In genomic region chr11:65448418-65449196, GRCh38 we compare ENCODE assay signal across 10 cellular contexts. TPM values are rescaled to one million over a fixed set of nuclear protein-coding genes. Genes with fewer than 3 reads are reported as not detected.
DNase-seq lines count a peak whose midpoint lies in the region; ATAC-seq and TF ChIP-seq lines count a peak whose summit lies in the region.
"Had no signal": no experiment of that assay in that cellular context is flagged by ENCODE, and none has a peak within 500 bp of the region (broad histone marks: within the 10 kb centered on the region; RNA-seq: fewer than 3 reads in every experiment).

No MANE protein-coding gene starts in this region.

- H3K9me3 Mint-ChIP-seq in HFFc6, result peaks cover 74% of the 10 kb centered on the region
- no peaks in the 10 kb centered on the region for H3K9me3 Mint-ChIP-seq in activated T-helper 17 cell treated with anti-CD3 and anti-CD28 coated beads, Interleukin-2, amount 50 U/mL, for 72 hours
- no peaks in the 10 kb centered on the region for H3K9me3 Mint-ChIP-seq in stimulated activated effector memory CD8-positive, alpha-beta T cell treated with anti-CD3 and anti-CD28 coated beads, Interleukin-12 subunit alpha, Interleukin-12 subunit beta, amount 100 ng/mL, for 72 hours

- H3K4me3 Mint-ChIP-seq in HFFc6, result peak overlapping the region; percentile 68
- H3K4me3 Mint-ChIP-seq in activated T-helper 17 cell treated with anti-CD3 and anti-CD28 coated beads, Interleukin-2, amount 50 U/mL, for 72 hours, result no peak overlapping the region
- no peak overlapping the region for H3K4me3 Mint-ChIP-seq in stimulated activated effector memory CD8-positive, alpha-beta T cell treated with anti-CD3 and anti-CD28 coated beads, Interleukin-12 subunit alpha, Interleukin-12 subunit beta, amount 100 ng/mL, for 72 hours
- H3K4me3 Mint-ChIP-seq: brain had no signal

- intact Hi-C loops in left cardiac atrium (cut with DNase I), result no loop called here

- H3K27ac Mint-ChIP-seq in HFFc6, result peak overlapping the region; percentile 82
- H3K27ac Mint-ChIP-seq in activated T-helper 17 cell treated with anti-CD3 and anti-CD28 coated beads, Interleukin-2, amount 50 U/mL, for 72 hours, result peak overlapping the region; percentile 92
- H3K27ac Mint-ChIP-seq in stimulated activated effector memory CD8-positive, alpha-beta T cell treated with anti-CD3 and anti-CD28 coated beads, Interleukin-12 subunit alpha, Interleukin-12 subunit beta, amount 100 ng/mL, for 72 hours, result peak overlapping the region; percentile 84

- DNase-seq in HFFc6 (peak; percentile 58), left cardiac atrium (no peak), ureter (ENCODE audit: low spot score) (no peak)
- no peak for DNase-seq in stimulated activated effector memory CD8-positive, alpha-beta T cell treated with anti-CD3 and anti-CD28 coated beads, Interleukin-12 subunit alpha, Interleukin-12 subunit beta, amount 100 ng/mL, for 72 hours (ENCODE audit: low spot score in 2 of 2)
- DNase-seq in activated CD4-positive, alpha-beta T cell treated with anti-CD3 and anti-CD28 coated beads for 1 hour, result no peak
- DNase-seq: NCI-H526 treated with DMSO at 0.1 percent for 48 hours had no signal

- peaks cover 87% of the 10 kb centered on the region for H3K27me3 Mint-ChIP-seq in HFFc6 (ENCODE audit: insufficient read depth)
- H3K27me3 Mint-ChIP-seq in activated T-helper 17 cell treated with anti-CD3 and anti-CD28 coated beads, Interleukin-2, amount 50 U/mL, for 72 hours, result no peaks in the 10 kb centered on the region
- H3K27me3 Mint-ChIP-seq: brain had no signal

- ATAC-seq in activated T-helper 17 cell treated with anti-CD3 and anti-CD28 coated beads, Interleukin-2, amount 50 U/mL, for 72 hours (replicated peaks), result peak; percentile 10
- ATAC-seq in left cardiac atrium (peak; percentile 4 to 5), GM18858 (IDR thresholded peaks at IDR 0.05; ENCODE audit: unreplicated experiment) (no peak), HG03025 (IDR thresholded peaks at IDR 0.05; ENCODE audit: low FRiP score, unreplicated experiment) (no peak)
- peak; percentile 38 for ATAC-seq in stimulated activated effector memory CD8-positive, alpha-beta T cell treated with anti-CD3 and anti-CD28 coated beads, Interleukin-12 subunit alpha, Interleukin-12 subunit beta, amount 100 ng/mL, for 72 hours

- H3K36me3 Mint-ChIP-seq in HFFc6 (ENCODE audit: low read depth), result peaks cover 54% of the 10 kb centered on the region
- H3K36me3 Mint-ChIP-seq in activated T-helper 17 cell treated with anti-CD3 and anti-CD28 coated beads, Interleukin-2, amount 50 U/mL, for 72 hours (ENCODE audit: low read depth), result peaks cover 31% of the 10 kb centered on the region
- H3K36me3 Mint-ChIP-seq in stimulated activated effector memory CD8-positive, alpha-beta T cell treated with anti-CD3 and anti-CD28 coated beads, Interleukin-12 subunit alpha, Interleukin-12 subunit beta, amount 100 ng/mL, for 72 hours, result peaks cover 48% of the 10 kb centered on the region

- TF ChIP-seq CTCF in HFFc6 (IDR thresholded peaks at IDR 0.05), result no peak; the same call in 1 of the 2 replicates

- H3K4me1 Mint-ChIP-seq in HFFc6 (ENCODE audit: low read depth), result peaks cover 71% of the 10 kb centered on the region
- H3K4me1 Mint-ChIP-seq in activated T-helper 17 cell treated with anti-CD3 and anti-CD28 coated beads, Interleukin-2, amount 50 U/mL, for 72 hours, result peaks cover 14% of the 10 kb centered on the region
- peaks cover 39% of the 10 kb centered on the region for H3K4me1 Mint-ChIP-seq in stimulated activated effector memory CD8-positive, alpha-beta T cell treated with anti-CD3 and anti-CD28 coated beads, Interleukin-12 subunit alpha, Interleukin-12 subunit beta, amount 100 ng/mL, for 72 hours

RNA-seq across cellular contexts. Expression of gene NEAT1, which starts 26.0 kb away (rescaled TPM):
- 100 to 1,000 TPM; 185 to 250 (median 213) TPM for total RNA-seq in HFFc6 (2021; fragmentation: NEBNext Ultra II Directional; extraction: Animal tissue kit (Norgen Biotek cat#: 25700))
- 1,000 to 10,000 TPM in 1 of 2 donors, 100 to 1,000 TPM in 1; 823 to 2,912 TPM for total RNA-seq in activated T-helper 17 cell treated with anti-CD3 and anti-CD28 coated beads, Interleukin-2, amount 50 U/mL, for 72 hours
- 100 to 1,000 TPM; 405 to 657 TPM for total RNA-seq in left cardiac atrium
- 1,155 TPM for total RNA-seq in ureter

RNA-seq across cellular contexts. Expression of gene MALAT1, which starts 50.2 kb away (rescaled TPM):
- total RNA-seq in HFFc6 (2021; fragmentation: NEBNext Ultra II Directional; extraction: Animal tissue kit (Norgen Biotek cat#: 25700)), result 1,000 to 10,000 TPM; 3,136 to 4,087 (median 3,570) TPM
- total RNA-seq in activated T-helper 17 cell treated with anti-CD3 and anti-CD28 coated beads, Interleukin-2, amount 50 U/mL, for 72 hours, result over 10,000 TPM in 1 of 2 donors, 1,000 to 10,000 TPM in 1; 5,547 to 22,796 TPM
- total RNA-seq in left cardiac atrium (1,000 to 10,000 TPM; 4,098 to 7,342 TPM), ureter (19,443 TPM)

Comparison
In these comparisons a context has a peak if more than half of its experiments do, and no peak if none do; other contexts are left out.
1. ATAC-seq: peak in activated T-helper 17 cell treated with anti-CD3 and anti-CD28 coated beads, Interleukin-2, amount 50 U/mL, for 72 hours (single experiment), left cardiac atrium (2 of 2) and stimulated activated effector memory CD8-positive, alpha-beta T cell treated with anti-CD3 and anti-CD28 coated beads, Interleukin-12 subunit alpha, Interleukin-12 subunit beta, amount 100 ng/mL, for 72 hours (single experiment); none in GM18858 (single experiment) and HG03025 (single experiment).
2. Peak in every context shown above with its lines, with median percentiles within 50 percentile points of each other: H3K27ac Mint-ChIP-seq.